In genomic region chr12:131404705-131405104, GRCh38 we compare ENCODE assay signal across 3 cellular contexts.
TF ChIP-seq lines count a peak whose summit lies in the region.

No MANE protein-coding gene starts in this region.

TF ChIP-seq in HEK293, 187 proteins besides CTCF, POLR2A, EP300 and RAD21:
- TF ChIP-seq ZSCAN4 (tag by site-specific recombination; IDR thresholded peaks at IDR 0.05) (no peak), ZBTB17 (tag by site-specific recombination; IDR thresholded peaks at IDR 0.05) (peak; percentile 91), ZNF366 (tag by site-specific recombination; conservative IDR thresholded peaks at IDR 0.05) (peak; percentile 82), ZNF132 (tag by site-specific recombination; IDR thresholded peaks at IDR 0.05; ENCODE audit: borderline replicate concordance) (no peak), ZFHX2 (tag by site-specific recombination; conservative IDR thresholded peaks at IDR 0.05) (peak; percentile 27; the same call in 1 of the 2 replicates)

TF ChIP-seq in K562, 482 proteins besides CTCF, POLR2A, EP300 and RAD21:
- TF ChIP-seq MEIS2 (IDR thresholded peaks at IDR 0.05; ENCODE audit: partially characterized antibody) (peak; percentile 1), PKNOX1 (IDR thresholded peaks at IDR 0.05) (peak; percentile 40; the same call in 1 of the 2 replicates), KLF13 (tag; IDR thresholded peaks at IDR 0.05; ENCODE audit: borderline replicate concordance, low read depth) (no peak), EGR1 (conservative IDR thresholded peaks at IDR 0.05) (0 out of 2 replicates have a peak, but pooled peaks have one; percentile 10)

TF ChIP-seq in H1, 55 proteins besides CTCF, POLR2A, EP300 and RAD21:
- TF ChIP-seq JUND (IDR thresholded peaks at IDR 0.05; ENCODE audit: low read length) (no peak), GABPA (IDR thresholded peaks at IDR 0.05; ENCODE audit: borderline replicate concordance, insufficient read depth, low read length) (no peak), CHD1 (IDR thresholded peaks at IDR 0.05; ENCODE audit: low read depth, low read length) (no peak), KDM4A (IDR thresholded peaks at IDR 0.05; ENCODE audit: low read depth, low read length, severe bottlenecking) (no peak)
